Comparison of ENCODE assay signal across 1 cellular context in genomic region chr5:82549263-82549662, GRCh38.
A peak's percentile ranks its signal among the peaks of the same experiment; 100 is the strongest.
TF ChIP-seq lines count a peak whose summit lies in the region.

No MANE protein-coding gene starts in this region.

TF ChIP-seq in liver, 16 proteins besides CTCF, POLR2A, EP300 and RAD21 (continued from another document):
- TF ChIP-seq REST (IDR thresholded peaks at IDR 0.05) (peak; percentile 38), FOXA1 (IDR thresholded peaks at IDR 0.05) (peak; percentile 98), ATF3 (IDR thresholded peaks at IDR 0.05) (no peak), RXRA (IDR thresholded peaks at IDR 0.05) (peak; percentile 48 to 65), HNF4G (IDR thresholded peaks at IDR 0.05) (peak; percentile 37), MAX (IDR thresholded peaks at IDR 0.05) (peak; percentile 49), JUND (IDR thresholded peaks at IDR 0.05) (no peak), GABPA (IDR thresholded peaks at IDR 0.05 in 1 of 2, conservative IDR thresholded peaks at IDR 0.05 in 1 of 2) (peak in 1 of 2 donors; percentile 11), FOXA2 (IDR thresholded peaks at IDR 0.05) (peak; percentile 98)
